Comparison of ENCODE assay signal across 21 cellular contexts in the genomic region with DNA sequence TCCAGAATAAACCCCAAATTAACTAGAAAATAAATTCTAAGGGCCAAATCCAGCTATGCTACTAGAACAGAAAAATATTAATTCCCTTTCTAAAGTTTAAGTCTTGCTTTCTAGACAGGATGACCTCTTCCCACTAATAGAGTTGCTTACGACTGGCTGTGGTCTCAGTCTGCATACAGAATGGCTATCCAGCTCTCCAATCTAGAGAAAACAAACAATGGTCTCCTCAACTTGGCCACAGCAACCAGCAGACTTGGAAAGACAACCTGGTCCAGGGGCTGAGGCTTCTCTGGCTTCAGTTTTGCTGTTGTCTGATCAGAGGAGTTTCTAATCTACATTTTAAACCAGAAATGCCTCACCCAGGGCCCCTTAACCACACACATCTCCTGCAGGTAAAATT. TPM values are rescaled to one million over a fixed set of nuclear protein-coding genes. Genes with fewer than 3 reads are reported as not detected.
DNase-seq lines count a peak whose midpoint lies in the region; ATAC-seq and TF ChIP-seq lines count a peak whose summit lies in the region.
"Had no signal": no experiment of that assay in that cellular context is flagged by ENCODE, and none has a peak within 500 bp of the region (broad histone marks: within the 10 kb centered on the region; RNA-seq: fewer than 3 reads in every experiment).

No MANE protein-coding gene starts in this region.

- DNase-seq in Daoy (ENCODE audit: low read depth), result peak; percentile 65
- DNase-seq in astrocyte of the spinal cord (ENCODE audit: low read depth, low spot score), result peak; percentile 76
- DNase-seq in glomerular visceral epithelial cell (ENCODE audit: extremely low spot score), result peak; percentile 13
- DNase-seq: Caco-2; CD4-positive, alpha-beta memory T cell; DMS 273 treated with DMSO at 0.1 percent for 48 hours; DMS79 treated with DMSO at 0.1 percent for 48 hours; H9; NCI-H1105 treated with DMSO at 0.1 percent for 48 hours; NCI-H2081 treated with DMSO at 0.1 percent for 48 hours; NCI-H2171 treated with DMSO at 0.1 percent for 48 hours; NCI-H526 treated with DMSO at 0.1 percent for 48 hours; Right ventricle myocardium superior had no signal

- H3K9ac ChIP-seq in Loucy (ENCODE audit: low read depth, low read length, poor library complexity, severe bottlenecking), result peak overlapping the region; percentile 29
- H3K9ac ChIP-seq: BLaER1 treated with 17β-estradiol and CSF1 and Interleukin-3, amounts not matched to agents 10 nM and 100 nM had no signal

- H3K4me3 ChIP-seq in Loucy (ENCODE audit: low read length, poor library complexity, severe bottlenecking) (peak overlapping the region; percentile 18), astrocyte of the spinal cord (ENCODE audit: low read depth, low read length) (no peak overlapping the region)
- H3K4me3 ChIP-seq: BLaER1 treated with 17β-estradiol and CSF1 and Interleukin-3, amounts not matched to agents 10 nM and 100 nM; K562 had no signal

- no peaks in the 10 kb centered on the region for H4K20me1 ChIP-seq in Loucy (ENCODE audit: insufficient read depth, low read length, poor library complexity, severe bottlenecking)
- H4K20me1 ChIP-seq: BLaER1 treated with 17β-estradiol and CSF1 and Interleukin-3, amounts not matched to agents 10 nM and 100 nM had no signal

- H3K9me2 ChIP-seq in Loucy (replicated peaks; ENCODE audit: low read depth, low read length), result no peaks in the 10 kb centered on the region

- no peaks in the 10 kb centered on the region for H3F3A ChIP-seq in Loucy (ENCODE audit: low read depth)

- H2AFZ ChIP-seq in Loucy (ENCODE audit: low read length), result no peak overlapping the region

- in situ Hi-C loops in astrocyte of the spinal cord (cut with HindIII; ENCODE audit: low sequenced_read_pairs), result no loop called here

- peaks cover 43% of the 10 kb centered on the region for H3K4me1 ChIP-seq in Loucy (ENCODE audit: insufficient read depth, low read length, poor library complexity, severe bottlenecking)
- H3K4me1 ChIP-seq: Caco-2 had no signal

- H3K36me3 ChIP-seq in Loucy (ENCODE audit: insufficient read depth, low read length), result no peaks in the 10 kb centered on the region
- H3K36me3 ChIP-seq: BLaER1 treated with 17β-estradiol and CSF1 and Interleukin-3, amounts not matched to agents 10 nM and 100 nM had no signal

- H3K79me2 ChIP-seq in Loucy (ENCODE audit: insufficient read depth, low read length), result no peaks in the 10 kb centered on the region

- peak overlapping the region; percentile 59 for H3K4me2 ChIP-seq in Loucy (ENCODE audit: low read depth, low read length, poor library complexity, severe bottlenecking)
- H3K4me2 ChIP-seq: BLaER1 treated with 17β-estradiol and CSF1 and Interleukin-3, amounts not matched to agents 10 nM and 100 nM had no signal

- TF ChIP-seq CTCF in Loucy (conservative IDR thresholded peaks at IDR 0.05; ENCODE audit: low read length) (no peak), astrocyte of the spinal cord (IDR thresholded peaks at IDR 0.05; ENCODE audit: low read depth, low read length) (no peak)

- H3K27me3 ChIP-seq in Loucy (ENCODE audit: insufficient read depth, low read length, poor library complexity, severe bottlenecking), result no peaks in the 10 kb centered on the region
- H3K27me3 ChIP-seq: BLaER1 treated with 17β-estradiol and CSF1 and Interleukin-3, amounts not matched to agents 10 nM and 100 nM had no signal

- no peak for ATAC-seq in GM19351 (IDR thresholded peaks at IDR 0.05; ENCODE audit: unreplicated experiment)
- ATAC-seq in GM21717 (IDR thresholded peaks at IDR 0.05; ENCODE audit: unreplicated experiment), result no peak
- ATAC-seq in HG03571 (IDR thresholded peaks at IDR 0.05; ENCODE audit: unreplicated experiment), result no peak
- ATAC-seq in HG03135 (IDR thresholded peaks at IDR 0.05; ENCODE audit: unreplicated experiment), result no peak
- ATAC-seq: K562 had no signal

- no peaks in the 10 kb centered on the region for H3K9me3 ChIP-seq in Loucy (ENCODE audit: insufficient read depth, low read depth, low read length)
- H3K9me3 ChIP-seq: Caco-2 had no signal

RNA-seq across cellular contexts. Expression of gene RASEF, which starts 28.9 kb away (rescaled TPM):
- 7.4 and 9.2 TPM in 2 replicates for total RNA-seq in Daoy (2014; rRNA removed; shearing (Covaris generic))
- total RNA-seq: CD4-positive, alpha-beta memory T cell; LHCN-M2 had no signal

Comparison
In these comparisons a context has a peak if more than half of its experiments do, and no peak if none do; other contexts are left out.
1. DNase-seq: peak in every context shown above with its lines; median percentile 76 in astrocyte of the spinal cord; 65 in Daoy; 13 in glomerular visceral epithelial cell.